Comparison of ENCODE assay signal across 22 cellular contexts in the genomic region with DNA sequence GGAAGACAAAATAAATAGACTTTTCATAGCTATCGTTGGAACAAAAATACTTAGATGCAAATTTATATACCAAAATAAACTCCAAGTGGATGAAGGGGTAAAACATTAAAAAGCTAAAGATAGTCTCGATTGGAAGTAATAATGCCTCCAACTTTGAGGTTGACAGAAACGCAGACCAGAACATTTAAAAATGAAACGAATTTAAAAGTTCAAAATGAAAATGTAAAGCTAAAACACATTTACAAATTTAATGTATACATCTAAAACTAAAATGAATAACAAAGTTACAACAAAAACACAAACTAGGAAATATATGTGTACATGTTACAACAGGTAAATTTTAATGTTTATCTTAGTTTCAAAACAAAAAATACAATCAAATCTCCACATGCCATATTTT.
DNase-seq lines count a peak whose midpoint lies in the region; ATAC-seq, FAIRE-seq and TF ChIP-seq lines count a peak whose summit lies in the region.
"Had no signal": no experiment of that assay in that cellular context is flagged by ENCODE, and none has a peak within 500 bp of the region (broad histone marks: within the 10 kb centered on the region; RNA-seq: fewer than 3 reads in every experiment).

No MANE protein-coding gene starts in this region.

- POLR2A ChIA-PET in HCT116 (lab: Charles Lee): interaction anchor here (1.0 kb wide), 1 partner anchor 47 kb away, joined by 3 read pairs; no protein-coding TSS in a partner anchor
- POLR2A ChIA-PET in K562 (lab: Yijun Ruan, JAX): no interaction called here

- intact Hi-C loops in HCT116 (cut with micrococcal nuclease): no loop called here
- intact Hi-C loops in K562 (cut with micrococcal nuclease): no loop called here
- intact Hi-C loops in pancreas (cut with DNase I): no loop called here
- intact Hi-C loops in heart right ventricle (cut with DNase I): no loop called here

- no peaks in the 10 kb centered on the region for H3K9me2 ChIP-seq in HCT116 (ENCODE audit: insufficient read depth)

- H3K4me2 ChIP-seq in HCT116 (ENCODE audit: low read length) (no peak overlapping the region), K562 (ENCODE audit: insufficient read depth, low read length) (no peak overlapping the region)
- H3K4me2 ChIP-seq: A549; BLaER1 treated with 17β-estradiol and CSF1 and Interleukin-3, amounts not matched to agents 10 nM and 100 nM had no signal

- in situ Hi-C loops in K562 (cut with MboI): no loop called here

- no peak for TF ChIP-seq CTCF in HCT116 (IDR thresholded peaks at IDR 0.05 in 2 of 3, conservative IDR thresholded peaks at IDR 0.05 in 1 of 3; ENCODE audit: borderline replicate concordance in 1 of 3, insufficient read depth in 1 of 3, low read depth in 2 of 3, low read length in 2 of 3)
- no peak for TF ChIP-seq CTCF in K562 (IDR thresholded peaks at IDR 0.05 in 2 of 3, conservative IDR thresholded peaks at IDR 0.05 in 1 of 3; ENCODE audit: insufficient read depth in 2 of 3, low read depth in 1 of 3, low read length in 3 of 3)
- no peak for TF ChIP-seq CTCF in pancreas (IDR thresholded peaks at IDR 0.05)
- no peak for TF ChIP-seq CTCF in heart right ventricle (IDR thresholded peaks at IDR 0.05)

- H2AFZ ChIP-seq in HCT116 (ENCODE audit: low read depth, low read length, poor library complexity, severe bottlenecking) (peak overlapping the region; percentile 46), K562 (ENCODE audit: low read depth, low read length) (no peak overlapping the region)

- no peak overlapping the region for H3K4me3 ChIP-seq in HCT116 (replicated peaks in 1 of 2; ENCODE audit: low read depth in 1 of 2, low read length in 2 of 2)
- no peak overlapping the region for H3K4me3 ChIP-seq in K562
- no peak overlapping the region for H3K4me3 ChIP-seq in pancreas
- H3K4me3 ChIP-seq in heart right ventricle: no peak overlapping the region
- H3K4me3 ChIP-seq: A549; BLaER1 treated with 17β-estradiol and CSF1 and Interleukin-3, amounts not matched to agents 10 nM and 100 nM; GM23248 had no signal

- peaks cover 0 to 6% of the 10 kb centered on the region in 2 experiments; a peak in 1 of 4 replicates for H3K36me3 ChIP-seq in HCT116 (ENCODE audit: control insufficient read depth in 1 of 2, insufficient read depth in 2 of 2, low read length in 2 of 2)
- no peaks in the 10 kb centered on the region for H3K36me3 ChIP-seq in K562 (ENCODE audit: control insufficient read depth, insufficient read depth, low read length)
- no peaks in the 10 kb centered on the region for H3K36me3 ChIP-seq in pancreas
- H3K36me3 ChIP-seq in heart right ventricle: no peaks in the 10 kb centered on the region
- H3K36me3 ChIP-seq: BE2C; BLaER1 treated with 17β-estradiol and CSF1 and Interleukin-3, amounts not matched to agents 10 nM and 100 nM had no signal

- no peak for TF ChIP-seq RAD21 in HCT116 (IDR thresholded peaks at IDR 0.05; ENCODE audit: low read depth)
- no peak for TF ChIP-seq RAD21 in K562 (CRISPR knock-in tag; conservative IDR thresholded peaks at IDR 0.05 in 1 of 2, IDR thresholded peaks at IDR 0.05 in 1 of 2)

- ATAC-seq in HCT116 (no peak), K562 (no peak), pancreas (no peak), GM18909 (IDR thresholded peaks at IDR 0.05; ENCODE audit: poor library complexity, unreplicated experiment) (no peak), heart right ventricle (no peak), HG03159 (IDR thresholded peaks at IDR 0.05; ENCODE audit: unreplicated experiment) (no peak)
- ATAC-seq: A549 had no signal

- no peak for TF ChIP-seq EP300 in K562 (IDR thresholded peaks at IDR 0.05; ENCODE audit: low read length)

- BruUV-seq in HCT116 (replicated peaks; lab: Mats Ljungman, UMichigan): no TSS peak
- no TSS peak for BruUV-seq in K562 (replicated peaks; lab: Mats Ljungman, UMichigan)

- H3K27me3 ChIP-seq in HCT116 (ENCODE audit: insufficient read depth, low read length) (no peaks in the 10 kb centered on the region), K562 (ENCODE audit: control insufficient read depth in 2 of 2, insufficient read depth in 2 of 2, low read length in 2 of 2) (peaks cover 4 to 5% of the 10 kb centered on the region in 2 experiments; a peak in 1 of 5 replicates), pancreas (peaks cover 0 to 3% (median 0%) of the 10 kb centered on the region in 4 donors), heart right ventricle (no peaks in the 10 kb centered on the region)
- H3K27me3 ChIP-seq: BE2C; BLaER1 treated with 17β-estradiol and CSF1 and Interleukin-3, amounts not matched to agents 10 nM and 100 nM had no signal

- H3K4me1 ChIP-seq in HCT116 (ENCODE audit: control insufficient read depth in 1 of 2, insufficient read depth in 2 of 2, low read length in 2 of 2) (peaks cover 0 to 3% of the 10 kb centered on the region in 2 experiments; a peak in 1 of 4 replicates), K562 (replicated peaks in 1 of 2; ENCODE audit: control insufficient read depth in 2 of 2, insufficient read depth in 2 of 2, low read length in 2 of 2) (no peaks in the 10 kb centered on the region), pancreas (no peaks in the 10 kb centered on the region), heart right ventricle (peaks cover 0 to 22% (median 4%) of the 10 kb centered on the region in 9 donors)
- H3K4me1 ChIP-seq: BE2C; BLaER1 treated with 17β-estradiol and CSF1 and Interleukin-3, amounts not matched to agents 10 nM and 100 nM had no signal

- H3K27ac ChIP-seq in HCT116 (ENCODE audit: low read depth, low read length): no peak overlapping the region
- H3K27ac ChIP-seq in K562 (ENCODE audit: extremely low read depth, low read depth, low read length): no peak overlapping the region
- H3K27ac ChIP-seq in pancreas: no peak overlapping the region
- no peak overlapping the region for H3K27ac ChIP-seq in heart right ventricle
- H3K27ac ChIP-seq: BLaER1 treated with 17β-estradiol and CSF1 and Interleukin-3, amounts not matched to agents 10 nM and 100 nM; GM23248 had no signal

- TF ChIP-seq POLR2A in HCT116 (IDR thresholded peaks at IDR 0.05; ENCODE audit: borderline replicate concordance, extremely low read depth, insufficient read depth, insufficient read length) (no peak), K562 (conservative IDR thresholded peaks at IDR 0.05) (no peak)

- H3K9me1 ChIP-seq in K562 (ENCODE audit: control insufficient read depth, insufficient read depth, low read length): no peaks in the 10 kb centered on the region

- H3K79me2 ChIP-seq in HCT116 (ENCODE audit: insufficient read depth, low read length): no peaks in the 10 kb centered on the region
- no peaks in the 10 kb centered on the region for H3K79me2 ChIP-seq in K562 (ENCODE audit: control insufficient read depth, insufficient read depth, low read length)

- no peaks in the 10 kb centered on the region for H4K20me1 ChIP-seq in HCT116 (ENCODE audit: insufficient read depth)
- no peaks in the 10 kb centered on the region for H4K20me1 ChIP-seq in K562 (replicated peaks; ENCODE audit: control insufficient read depth, insufficient read depth, low read length)
- H4K20me1 ChIP-seq: BLaER1 treated with 17β-estradiol and CSF1 and Interleukin-3, amounts not matched to agents 10 nM and 100 nM had no signal

- RAD21 ChIA-PET in HCT116 (lab: Charles Lee; ENCODE audit: low non-redundant PET in 1 of 2, low total read pairs in 2 of 2, uncharacterized antibody in 2 of 2, unreplicated experiment in 2 of 2): no interaction called here

- H3K9ac ChIP-seq in HCT116 (ENCODE audit: low read length) (no peak overlapping the region), K562 (ENCODE audit: insufficient read depth in 1 of 2, low read depth in 2 of 2, low read length in 2 of 2) (no peak overlapping the region)
- H3K9ac ChIP-seq: BLaER1 treated with 17β-estradiol and CSF1 and Interleukin-3, amounts not matched to agents 10 nM and 100 nM; GM23248 had no signal

- no peak for DNase-seq in HCT116 (ENCODE audit: low read depth, low spot score)
- DNase-seq in K562 (ENCODE audit: extremely low read depth in 1 of 4, low spot score in 3 of 4): no peak
- DNase-seq in pancreas: no peak
- DNase-seq in heart right ventricle: no peak
- DNase-seq: 8988T; ACHN; AML-193; BE2C; Calu3; CD4-positive, alpha-beta T cell; COR-L47; DMS53; DMS79 treated with DMSO at 0.1 percent for 48 hours; GM23248; H9; HFFc6 had no signal

- H3K9me3 ChIP-seq in HCT116 (ENCODE audit: control insufficient read depth in 1 of 2, insufficient read depth in 1 of 2, low read depth in 1 of 2, low read length in 2 of 2) (peaks cover 0 to 3% of the 10 kb centered on the region in 2 experiments; a peak in 1 of 4 replicates), K562 (replicated peaks; ENCODE audit: control insufficient read depth, insufficient read depth, low read depth, low read length) (no peaks in the 10 kb centered on the region), pancreas (no peaks in the 10 kb centered on the region), heart right ventricle (no peaks in the 10 kb centered on the region)
- H3K9me3 ChIP-seq: BE2C had no signal

- WGBS in K562 (ENCODE audit: insufficient coverage, low coverage, missing lambda C conversion rate): 0% methylated on average over 4 of the region's 4 CpGs
- 58 to 71% methylated on average over 4 of the region's 4 CpGs for WGBS in pancreas, 2 donors
- WGBS in heart right ventricle, 2 donors: 81 to 82% methylated on average over 4 of the region's 4 CpGs

- peak; percentile 23 for FAIRE-seq in K562 (lab: Jason Lieb, UNC)
- peak; percentile 72 for FAIRE-seq in pancreas (lab: Jason Lieb, UNC)
- FAIRE-seq: GM12892, GM19239 had no signal

- CTCF ChIA-PET in HCT116 (lab: Charles Lee) (no interaction called here), K562 (lab: Yijun Ruan, JAX; ENCODE audit: low intra/inter-chr PET ratio) (no interaction called here)

TF ChIP-seq in K562, 482 proteins besides CTCF, POLR2A, EP300 and RAD21:
- no peak for TF ChIP-seq GTF2F1 (IDR thresholded peaks at IDR 0.05; ENCODE audit: low read depth, low read length)
- TF ChIP-seq CBX8 (IDR thresholded peaks at IDR 0.05; ENCODE audit: borderline replicate concordance, extremely low read depth, low read depth, low read length, poor library complexity, severe bottlenecking): peak; percentile 90
- TF ChIP-seq, protein P1, sequence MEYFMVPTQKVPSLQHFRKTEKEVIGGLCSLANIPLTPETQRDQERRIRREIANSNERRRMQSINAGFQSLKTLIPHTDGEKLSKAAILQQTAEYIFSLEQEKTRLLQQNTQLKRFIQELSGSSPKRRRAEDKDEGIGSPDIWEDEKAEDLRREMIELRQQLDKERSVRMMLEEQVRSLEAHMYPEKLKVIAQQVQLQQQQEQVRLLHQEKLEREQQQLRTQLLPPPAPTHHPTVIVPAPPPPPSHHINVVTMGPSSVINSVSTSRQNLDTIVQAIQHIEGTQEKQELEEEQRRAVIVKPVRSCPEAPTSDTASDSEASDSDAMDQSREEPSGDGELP (CRISPR knock-in tag; IDR thresholded peaks at IDR 0.05; ENCODE audit: borderline replicate concordance): no peak
